In genomic region chr7:17552952-17553351, GRCh38 we compare ENCODE assay signal across 21 cellular contexts.
"Had no signal": no experiment of that assay in that cellular context is flagged by ENCODE, and none has a peak within 500 bp of the region (broad histone marks: within the 10 kb centered on the region; RNA-seq: fewer than 3 reads in every experiment).

No MANE protein-coding gene starts in this region.

- H3K4me3 ChIP-seq: lung, tibial nerve, vagina had no signal

- H3K27me3 Mint-ChIP-seq: natural killer cell treated with Interleukin-12 subunit alpha and Interleukin-12 subunit beta and Interleukin-15 and Interleukin-18, amount 100 ng/mL, for 72 hours had no signal

- ATAC-seq: foreskin keratinocyte; left lobe of liver; natural killer cell treated with Interleukin-12 subunit alpha and Interleukin-12 subunit beta and Interleukin-15 and Interleukin-18, amount 100 ng/mL, for 72 hours had no signal

- DNase-seq: activated CD4-positive, alpha-beta T cell treated with anti-CD3 and anti-CD28 coated beads, Interleukin-2, amount 50 U/mL, for 48 hours; activated naive CD4-positive, alpha-beta T cell treated with Interleukin-2 at 50 U/mL for 16 hours; activated naive CD8-positive, alpha-beta T cell treated with anti-CD3 and anti-CD28 coated beads, Interleukin-2, amount 10 ng/mL, durations not matched to agents 7 days and 5 days; anterior cingulate cortex; cortex of kidney; foreskin keratinocyte; glutamatergic neuron; hypothalamus; stimulated activated CD4-positive, alpha-beta T cell treated with anti-CD3 and anti-CD28 coated beads, Interleukin-12 subunit alpha, Interleukin-12 subunit beta, amount 100 ng/mL, for 4 hours; stimulated activated CD4-positive, alpha-beta T cell treated with anti-CD3 and anti-CD28 coated beads, Interleukin-1b, Interleukin-23, amount 100 ng/mL, for 48 hours; stimulated activated CD8-positive, alpha-beta memory T cell treated with anti-CD3 and anti-CD28 coated beads, Interleukin-4, amount 100 ng/mL, for 48 hours; stimulated activated naive CD4-positive, alpha-beta T cell; substantia nigra; SW 1271 had no signal

- H3K27ac ChIP-seq: foreskin keratinocyte, neutrophil, vagina had no signal

- H3K36me3 ChIP-seq: neutrophil, tibial nerve, vagina had no signal

- H3K4me3 Mint-ChIP-seq: activated naive CD8-positive, alpha-beta T cell treated with anti-CD3 and anti-CD28 coated beads, Interleukin-2, amount 10 ng/mL, durations not matched to agents 7 days and 5 days; mesothelial cell of epicardium; natural killer cell treated with Interleukin-12 subunit alpha and Interleukin-12 subunit beta and Interleukin-15 and Interleukin-18, amount 100 ng/mL, for 72 hours had no signal

- H3K9me3 Mint-ChIP-seq: activated naive CD8-positive, alpha-beta T cell treated with anti-CD3 and anti-CD28 coated beads, Interleukin-2, amount 10 ng/mL, durations not matched to agents 7 days and 5 days had no signal

- H3K27ac Mint-ChIP-seq: activated naive CD8-positive, alpha-beta T cell treated with anti-CD3 and anti-CD28 coated beads, Interleukin-2, amount 10 ng/mL, durations not matched to agents 7 days and 5 days; mesothelial cell of epicardium; natural killer cell treated with Interleukin-12 subunit alpha and Interleukin-12 subunit beta and Interleukin-15 and Interleukin-18, amount 100 ng/mL, for 72 hours had no signal

- H3K27me3 ChIP-seq: foreskin keratinocyte, neutrophil, tibial nerve, vagina had no signal

- H3K9me3 ChIP-seq: neutrophil, tibial nerve, vagina had no signal

- H3K36me3 Mint-ChIP-seq: activated naive CD8-positive, alpha-beta T cell treated with anti-CD3 and anti-CD28 coated beads, Interleukin-2, amount 10 ng/mL, durations not matched to agents 7 days and 5 days; mesothelial cell of epicardium; natural killer cell treated with Interleukin-12 subunit alpha and Interleukin-12 subunit beta and Interleukin-15 and Interleukin-18, amount 100 ng/mL, for 72 hours had no signal
